Comparison of ENCODE assay signal across 8 cellular contexts in genomic region chr6:17599885-17600526, GRCh38. TPM values are rescaled to one million over a fixed set of nuclear protein-coding genes. Genes with fewer than 3 reads are reported as not detected.
A peak's percentile ranks its signal among the peaks of the same experiment; 100 is the strongest.
DNase-seq lines count a peak whose midpoint lies in the region; ATAC-seq and TF ChIP-seq lines count a peak whose summit lies in the region.

Gene FAM8A1, plus strand, starts transcription at chr6:17600302. Its CDS starts 108 bp downstream, at chr6:17600410.

- no peaks in the 10 kb centered on the region for H3K27me3 ChIP-seq in left ventricle myocardium inferior (ENCODE audit: low read depth)
- H3K27me3 ChIP-seq in prostate gland (replicated peaks; ENCODE audit: insufficient read depth): no peaks in the 10 kb centered on the region

- DNase-seq in GM13977 (ENCODE audit: low spot score) (peak; percentile 93), NCI-H1436 treated with DMSO at 0.1 percent for 48 hours (lab: John Stamatoyannopoulos, UW) (peak; percentile 46), T-helper 1 cell (peak; percentile 87 to 96 (median 93)), amygdala (lab: John Stamatoyannopoulos, UW) (peak; percentile 62 to 98 (median 92)), left ventricle myocardium inferior (peak; percentile 96), prostate gland (ENCODE audit: low spot score) (peak; percentile 95), ureter (ENCODE audit: low spot score) (peak; percentile 98)

- TF ChIP-seq CTCF in GM13977 (IDR thresholded peaks at IDR 0.05; ENCODE audit: extremely low read depth, insufficient read depth, missing control alignments): no peak
- peak; percentile 73 for TF ChIP-seq CTCF in left ventricle myocardium inferior (IDR thresholded peaks at IDR 0.05; ENCODE audit: borderline replicate concordance)
- TF ChIP-seq CTCF in prostate gland (IDR thresholded peaks at IDR 0.05): peak; percentile 51 to 96 (median 75)

- 5% methylated on average over 37 of the region's 42 CpGs for WGBS in prostate gland

- in situ Hi-C loops in GM13977 (cut with MboI; ENCODE audit: low pct_unique_long_range_greater_than_20kb, low sequenced_read_pairs, unreplicated experiment): loop anchor here (25.0 kb wide), 2 partner anchors 212 to 438 kb away; no protein-coding TSS in a partner anchor

- peaks cover 22% of the 10 kb centered on the region for H3K36me3 ChIP-seq in left ventricle myocardium inferior
- no peaks in the 10 kb centered on the region for H3K36me3 ChIP-seq in prostate gland

- peak; percentile 80 for TF ChIP-seq POLR2A in prostate gland (IDR thresholded peaks at IDR 0.05)

- peaks cover 30% of the 10 kb centered on the region for H3K4me1 ChIP-seq in left ventricle myocardium inferior
- no peaks in the 10 kb centered on the region for H3K4me1 ChIP-seq in prostate gland (replicated peaks)

- ATAC-seq in HG02852 (IDR thresholded peaks at IDR 0.05; ENCODE audit: unreplicated experiment): peak; percentile 88

- peak within 1 kb of the TSS; percentile 94 for H3K4me3 ChIP-seq in left ventricle myocardium inferior
- H3K4me3 ChIP-seq in prostate gland: peak within 1 kb of the TSS; percentile 80 to 96

- H3K9me3 ChIP-seq in left ventricle myocardium inferior (replicated peaks): no peaks in the 10 kb centered on the region
- no peaks in the 10 kb centered on the region for H3K9me3 ChIP-seq in prostate gland

- peak within 1 kb of the TSS; percentile 95 for H3K27ac ChIP-seq in left ventricle myocardium inferior (replicated peaks)
- H3K27ac ChIP-seq in prostate gland: peak within 1 kb of the TSS; percentile 93 to 98

- intact Hi-C loops in left ventricle myocardium inferior (cut with micrococcal nuclease): no loop called here
- intact Hi-C loops in prostate gland (cut with DNase I): loop anchor here (5.0 to 10.0 kb wide), 2 partner anchors 107 to 525 kb away; partner anchors contain the start of genes NHLRC1 and NUP153

RNA-seq across cellular contexts. Expression of gene FAM8A1, which starts in this region (rescaled TPM):
- 17.2 TPM for total RNA-seq in left ventricle myocardium inferior
- 10 to 100 TPM; 23.7 to 39.4 TPM for total RNA-seq in prostate gland
- total RNA-seq in ureter: 19.5 TPM

Comparison
In these comparisons a context has a peak if more than half of its experiments do, and no peak if none do; other contexts are left out.
1. Peak in every context shown above with its lines: DNase-seq, ATAC-seq, H3K4me3 ChIP-seq and H3K27ac ChIP-seq.
2. DNase-seq: peak in every context shown above with its lines; median percentile 98 in ureter; 96 in left ventricle myocardium inferior; 95 in prostate gland; 93 in GM13977; 93 in T-helper 1 cell; 92 in amygdala; 46 in NCI-H1436 treated with DMSO at 0.1 percent for 48 hours.